Comparison of ENCODE assay signal across 8 cellular contexts in genomic region chr17:44004761-44005526, GRCh38. TPM values are rescaled to one million over a fixed set of nuclear protein-coding genes. Genes with fewer than 3 reads are reported as not detected.
DNase-seq lines count a peak whose midpoint lies in the region; ATAC-seq, FAIRE-seq and TF ChIP-seq lines count a peak whose summit lies in the region.

No MANE protein-coding gene starts in this region.

- no peak for FAIRE-seq in pancreas (lab: Jason Lieb, UNC)

- H3K27ac Mint-ChIP-seq in CD8-positive, alpha-beta memory T cell, result peak overlapping the region in 1 of 8 donors; percentile 77

- no peak overlapping the region for H3K27ac ChIP-seq in CD8-positive, alpha-beta memory T cell (ENCODE audit: low read depth, low read length)
- no peak overlapping the region for H3K27ac ChIP-seq in SJCRH30
- H3K27ac ChIP-seq in pancreas, result no peak overlapping the region

- peak overlapping the region; percentile 53 to 92 (median 63) for H3K4me3 Mint-ChIP-seq in CD8-positive, alpha-beta memory T cell

- H3K9me3 ChIP-seq in CD8-positive, alpha-beta memory T cell (ENCODE audit: low read length), result no peaks in the 10 kb centered on the region
- H3K9me3 ChIP-seq in SJCRH30 (replicated peaks), result no peaks in the 10 kb centered on the region
- H3K9me3 ChIP-seq in pancreas, result no peaks in the 10 kb centered on the region

- peaks cover 0 to 8% (median 2%) of the 10 kb centered on the region in 3 donors for H3K36me3 Mint-ChIP-seq in CD8-positive, alpha-beta memory T cell

- DNase-seq in CD8-positive, alpha-beta memory T cell, result peak in 3 of 5 donors; percentile 21 to 58 (median 23)
- no peak for DNase-seq in SJCRH30
- peak in 4 of 6 donors; percentile 34 to 75 (median 61) for DNase-seq in pancreas
- no peak for DNase-seq in GM19238 (ENCODE audit: insufficient read length, low spot score)
- DNase-seq in ureter (ENCODE audit: low spot score), result no peak
- DNase-seq in NCI-H187 (lab: John Stamatoyannopoulos, UW), result no peak
- no peak for DNase-seq in HEK293T (ENCODE audit: extremely low spot score)

- H3K4me1 ChIP-seq in CD8-positive, alpha-beta memory T cell (ENCODE audit: insufficient read depth, low read length), result peaks cover 28% of the 10 kb centered on the region
- no peaks in the 10 kb centered on the region; the same call in 1 of the 2 replicates for H3K4me1 ChIP-seq in SJCRH30
- peaks cover 4 to 22% (median 13%) of the 10 kb centered on the region in 3 donors for H3K4me1 ChIP-seq in pancreas

- peaks cover 19 to 33% (median 20%) of the 10 kb centered on the region in 3 donors for H3K4me1 Mint-ChIP-seq in CD8-positive, alpha-beta memory T cell

- H3K27me3 ChIP-seq in CD8-positive, alpha-beta memory T cell (ENCODE audit: insufficient read depth, low read length, poor library complexity, severe bottlenecking), result no peaks in the 10 kb centered on the region
- H3K27me3 ChIP-seq in SJCRH30 (peaks cover 6% of the 10 kb centered on the region), pancreas (peaks cover 0 to 11% (median 2%) of the 10 kb centered on the region in 4 donors)

- H3K36me3 ChIP-seq in CD8-positive, alpha-beta memory T cell (ENCODE audit: insufficient read depth, low read length), result no peaks in the 10 kb centered on the region
- H3K36me3 ChIP-seq in SJCRH30 (no peaks in the 10 kb centered on the region), pancreas (no peaks in the 10 kb centered on the region)

- POLR2A ChIA-PET in CD8-positive, alpha-beta memory T cell (lab: Charles Lee), result interaction anchor here (0.6 kb wide), 1 partner anchor 9 kb away, joined by 3 read pairs; no protein-coding TSS in a partner anchor
- POLR2A ChIA-PET in HEK293T (lab: Yijun Ruan, JAX), result no interaction called here

- no peak for TF ChIP-seq CTCF in pancreas (IDR thresholded peaks at IDR 0.05)

- no peaks in the 10 kb centered on the region for H3K9me3 Mint-ChIP-seq in CD8-positive, alpha-beta memory T cell

- peaks cover 4 to 8% of the 10 kb centered on the region in 2 donors for H3K27me3 Mint-ChIP-seq in CD8-positive, alpha-beta memory T cell

- intact Hi-C loops in pancreas (cut with DNase I), result no loop called here

- CTCF ChIA-PET in CD8-positive, alpha-beta memory T cell (lab: Charles Lee), result interaction anchor here (1.0 to 1.2 kb wide), 2 partner anchors 11 to 341 kb away, joined by 3 to 4 read pairs; partner anchors contain the start of gene GRN
- CTCF ChIA-PET in HEK293T (lab: Yijun Ruan, JAX), result interaction anchor here (0.6 kb wide), 1 partner anchor 229 kb away, joined by 3 read pairs; no protein-coding TSS in a partner anchor

- ATAC-seq in esophagus mucosa, result peak; percentile 6
- no peak for ATAC-seq in pancreas

- H3K4me3 ChIP-seq in CD8-positive, alpha-beta memory T cell (ENCODE audit: low read length), result peak overlapping the region; percentile 90
- H3K4me3 ChIP-seq in SJCRH30 (peak overlapping the region; percentile 44), pancreas (peak overlapping the region in 2 of 4 donors; percentile 42 to 48)

- WGBS in pancreas, 2 donors, result 9 to 10% methylated on average over 50 to 71 of the region's 71 CpGs

TF ChIP-seq in HEK293T, 16 proteins besides CTCF, POLR2A, EP300 and RAD21:
- TF ChIP-seq L3MBTL2 (conservative IDR thresholded peaks at IDR 0.05) (no peak), NFRKB (IDR thresholded peaks at IDR 0.05) (no peak), BHLHE40 (IDR thresholded peaks at IDR 0.05; ENCODE audit: borderline replicate concordance) (no peak), SP1 (IDR thresholded peaks at IDR 0.05) (no peak)
TF ChIP-seq in HEK293T: peak in this region for 0.

RNA-seq across cellular contexts. Expression of gene NAGS, which starts 0.5 kb away (rescaled TPM):
- total RNA-seq in CD8-positive, alpha-beta memory T cell, result under 1 TPM; 0.60 to 0.74 TPM
- 1.0 TPM for polyA plus RNA-seq in CD8-positive, alpha-beta memory T cell
- 1.9 and 2.4 TPM in 2 replicates for total RNA-seq in SJCRH30 (2014; rRNA removed; shearing (Covaris generic))
- total RNA-seq in esophagus mucosa, result 2.4 TPM
- 1 to 10 TPM in 1 of 6 donors, under 1 TPM in 5; 0.09 to 1.1 (median 0.48) TPM for total RNA-seq in pancreas
- polyA plus RNA-seq in pancreas, result 1 to 10 TPM in 1 of 2 donors, under 1 TPM in 1; 0.38 to 1.8 TPM
- 2.2 TPM for total RNA-seq in ureter

RNA-seq across cellular contexts. Expression of gene TMEM101, which starts 9.8 kb away (rescaled TPM):
- 10 to 100 TPM; 32.5 to 36.0 TPM for total RNA-seq in CD8-positive, alpha-beta memory T cell
- polyA plus RNA-seq in CD8-positive, alpha-beta memory T cell, result 28.8 TPM
- 35.3 and 39.8 TPM in 2 replicates for total RNA-seq in SJCRH30 (2014; rRNA removed; shearing (Covaris generic))
- 23.2 TPM for total RNA-seq in esophagus mucosa
- 10 to 100 TPM; 14.4 to 22.7 (median 20.3) TPM for total RNA-seq in pancreas
- polyA plus RNA-seq in pancreas, result 10 to 100 TPM; 16.4 to 20.2 TPM
- 20.3 TPM for total RNA-seq in ureter

RNA-seq across cellular contexts. Expression of gene PYY, which starts 51.2 kb away (rescaled TPM):
- total RNA-seq in CD8-positive, alpha-beta memory T cell, result not detected
- not detected for polyA plus RNA-seq in CD8-positive, alpha-beta memory T cell
- not detected in 2 replicates for total RNA-seq in SJCRH30 (2014; rRNA removed; shearing (Covaris generic))
- total RNA-seq in esophagus mucosa (not detected), pancreas (under 1 TPM in 2 of 6 donors, not detected in 4; 0.35 to 0.49 TPM), ureter (not detected)
- polyA plus RNA-seq in pancreas, result 1 to 10 TPM in 1 of 2 donors, under 1 TPM in 1; 0.66 to 1.1 TPM

Comparison
In these comparisons a context has a peak if more than half of its experiments do, and no peak if none do; other contexts are left out.
1. DNase-seq: peak in CD8-positive, alpha-beta memory T cell (3 of 5) and pancreas (4 of 6); none in SJCRH30 (0 of 2), GM19238 (single experiment), ureter (single experiment), NCI-H187 (0 of 2) and HEK293T (single experiment).